ENCODE assay signal across 12 cellular contexts in genomic region chr5:115494570-115495289, GRCh38. TPM values are rescaled to one million over a fixed set of nuclear protein-coding genes. Genes with fewer than 3 reads are reported as not detected.
DNase-seq lines count a peak whose midpoint lies in the region; ATAC-seq and TF ChIP-seq lines count a peak whose summit lies in the region.
"Had no signal": no experiment of that assay in that cellular context is flagged by ENCODE, and none has a peak within 500 bp of the region (broad histone marks: within the 10 kb centered on the region; RNA-seq: fewer than 3 reads in every experiment).

No MANE protein-coding gene starts in this region.

- TF ChIP-seq CTCF in neutrophil (IDR thresholded peaks at IDR 0.05), result no peak

- no peaks in the 10 kb centered on the region for H3K36me3 ChIP-seq in neutrophil

- H3K27ac ChIP-seq in neutrophil, result peak overlapping the region; percentile 37

- DNase-seq in SK-N-DZ (ENCODE audit: low spot score) (peak; percentile 4), pons (ENCODE audit: low spot score) (no peak), NCI-H1694 treated with DMSO at 0.1 percent for 48 hours (lab: John Stamatoyannopoulos, UW) (no peak)
- DNase-seq: activated T-cell treated with anti-CD3 and anti-CD28 coated beads for 4 hours; NCI-H2171 treated with DMSO at 0.1 percent for 48 hours; stimulated activated CD4-positive, alpha-beta T cell treated with anti-CD3 and anti-CD28 coated beads, Interleukin-12 subunit alpha, Interleukin-12 subunit beta, amount 100 ng/mL, for 4 hours; stimulated activated CD8-positive, alpha-beta memory T cell treated with anti-CD3 and anti-CD28 coated beads, Interleukin-4, amount 100 ng/mL, for 48 hours had no signal

- H3K9me3 ChIP-seq in neutrophil, result no peaks in the 10 kb centered on the region

- H3K27me3 ChIP-seq in neutrophil, result no peaks in the 10 kb centered on the region

- peaks cover 44 to 47% of the 10 kb centered on the region in 2 experiments for H3K4me1 ChIP-seq in neutrophil (ENCODE audit: control insufficient read depth in 1 of 2, insufficient read depth in 1 of 2, low read depth in 1 of 2, low read length in 1 of 2)

- no peak overlapping the region for H3K4me3 ChIP-seq in neutrophil (ENCODE audit: low read depth in 1 of 2, low read length in 1 of 2)

- peak; percentile 78 for ATAC-seq in GM18502 (IDR thresholded peaks at IDR 0.05; ENCODE audit: poor library complexity, unreplicated experiment)
- ATAC-seq in GM21786 (IDR thresholded peaks at IDR 0.05; ENCODE audit: unreplicated experiment), result peak; percentile 59
- no peak for ATAC-seq in GM21390 (IDR thresholded peaks at IDR 0.05; ENCODE audit: unreplicated experiment)
- ATAC-seq in GM18498 (IDR thresholded peaks at IDR 0.05; ENCODE audit: unreplicated experiment), result no peak

RNA-seq across cellular contexts. Expression of gene FEM1C, which starts 49.8 kb away (rescaled TPM):
- polyA plus RNA-seq in SK-N-DZ (2014; cell fraction: cytosol; rRNA removed), result 5.3 and 5.6 TPM in 2 replicates
- polyA plus RNA-seq in SK-N-DZ (2014; cell fraction: nucleus; rRNA removed), result 4.0 and 4.6 TPM in 2 replicates

Comparison
In these comparisons a context has a peak if more than half of its experiments do, and no peak if none do; other contexts are left out.
1. ATAC-seq: peak in GM18502 (single experiment) and GM21786 (single experiment); none in GM21390 (single experiment) and GM18498 (single experiment).